ENCODE assay signal across 8 cellular contexts in the genomic region with DNA sequence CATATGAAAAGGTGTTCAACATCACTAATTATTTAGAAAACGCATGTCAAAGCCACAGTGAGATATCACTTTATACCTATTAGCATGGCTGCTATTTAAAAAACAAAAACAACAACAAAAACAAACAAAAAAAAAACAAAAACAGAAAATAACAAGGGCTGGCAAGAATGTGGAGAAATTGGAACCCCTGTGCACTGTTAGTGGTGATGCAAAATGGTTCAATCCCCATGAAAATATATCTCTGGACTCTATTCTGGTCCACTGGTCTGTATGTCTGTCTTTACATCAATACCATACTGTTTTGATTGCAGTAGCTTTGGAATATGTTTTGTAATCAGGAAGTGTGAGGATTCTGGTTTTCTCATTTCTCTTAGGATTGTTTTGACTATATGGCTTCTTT.
"Had no signal": no experiment of that assay in that cellular context is flagged by ENCODE, and none has a peak within 500 bp of the region (broad histone marks: within the 10 kb centered on the region; RNA-seq: fewer than 3 reads in every experiment).

No MANE protein-coding gene starts in this region.

- H3K9me3 Mint-ChIP-seq: H9 had no signal

- H3K27ac ChIP-seq: KMS-11 had no signal

- DNase-seq: GOT3, H9, HCEC 1CT, IMR-90, KBM-7 had no signal

- H3K4me3 Mint-ChIP-seq: H9 had no signal

- H3K4me2 ChIP-seq: KMS-11 had no signal

- FAIRE-seq: H54, HTR-8/SVneo had no signal

- H3K9ac ChIP-seq: KMS-11 had no signal
